Comparison of ENCODE assay signal across 1 cellular context in the genomic region with DNA sequence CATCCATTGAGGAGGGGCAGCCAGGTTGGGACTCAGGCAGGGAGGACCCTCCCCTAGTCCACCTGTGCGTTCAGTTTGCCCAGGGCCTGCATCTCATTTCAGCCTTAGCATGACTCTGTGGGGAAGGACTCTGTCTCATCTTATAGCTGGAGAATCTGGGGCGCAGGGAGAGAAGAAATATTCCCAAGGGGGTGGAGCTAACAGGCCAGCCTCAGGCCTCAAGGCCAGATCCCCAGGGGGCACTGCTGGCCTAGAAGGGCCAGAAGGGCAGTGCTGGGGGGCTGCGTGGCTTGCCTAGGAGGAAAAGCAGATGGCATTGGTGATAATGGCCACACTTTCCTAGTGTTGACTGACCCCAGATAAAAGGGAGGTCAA.
TF ChIP-seq lines count a peak whose summit lies in the region.

No MANE protein-coding gene starts in this region.

TF ChIP-seq in WTC11, 78 proteins besides CTCF, POLR2A, EP300 and RAD21 (continued from another document):
- TF ChIP-seq, protein P1, sequence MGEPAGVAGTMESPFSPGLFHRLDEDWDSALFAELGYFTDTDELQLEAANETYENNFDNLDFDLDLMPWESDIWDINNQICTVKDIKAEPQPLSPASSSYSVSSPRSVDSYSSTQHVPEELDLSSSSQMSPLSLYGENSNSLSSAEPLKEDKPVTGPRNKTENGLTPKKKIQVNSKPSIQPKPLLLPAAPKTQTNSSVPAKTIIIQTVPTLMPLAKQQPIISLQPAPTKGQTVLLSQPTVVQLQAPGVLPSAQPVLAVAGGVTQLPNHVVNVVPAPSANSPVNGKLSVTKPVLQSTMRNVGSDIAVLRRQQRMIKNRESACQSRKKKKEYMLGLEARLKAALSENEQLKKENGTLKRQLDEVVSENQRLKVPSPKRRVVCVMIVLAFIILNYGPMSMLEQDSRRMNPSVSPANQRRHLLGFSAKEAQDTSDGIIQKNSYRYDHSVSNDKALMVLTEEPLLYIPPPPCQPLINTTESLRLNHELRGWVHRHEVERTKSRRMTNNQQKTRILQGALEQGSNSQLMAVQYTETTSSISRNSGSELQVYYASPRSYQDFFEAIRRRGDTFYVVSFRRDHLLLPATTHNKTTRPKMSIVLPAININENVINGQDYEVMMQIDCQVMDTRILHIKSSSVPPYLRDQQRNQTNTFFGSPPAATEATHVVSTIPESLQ (CRISPR knock-in tag; IDR thresholded peaks at IDR 0.05) = no peak
- TF ChIP-seq ZNF317 (CRISPR knock-in tag; IDR thresholded peaks at IDR 0.05; ENCODE audit: borderline replicate concordance, low read depth) = no peak
- no peak for TF ChIP-seq NFATC4 (CRISPR knock-in tag; IDR thresholded peaks at IDR 0.05)
- TF ChIP-seq, protein P2, sequence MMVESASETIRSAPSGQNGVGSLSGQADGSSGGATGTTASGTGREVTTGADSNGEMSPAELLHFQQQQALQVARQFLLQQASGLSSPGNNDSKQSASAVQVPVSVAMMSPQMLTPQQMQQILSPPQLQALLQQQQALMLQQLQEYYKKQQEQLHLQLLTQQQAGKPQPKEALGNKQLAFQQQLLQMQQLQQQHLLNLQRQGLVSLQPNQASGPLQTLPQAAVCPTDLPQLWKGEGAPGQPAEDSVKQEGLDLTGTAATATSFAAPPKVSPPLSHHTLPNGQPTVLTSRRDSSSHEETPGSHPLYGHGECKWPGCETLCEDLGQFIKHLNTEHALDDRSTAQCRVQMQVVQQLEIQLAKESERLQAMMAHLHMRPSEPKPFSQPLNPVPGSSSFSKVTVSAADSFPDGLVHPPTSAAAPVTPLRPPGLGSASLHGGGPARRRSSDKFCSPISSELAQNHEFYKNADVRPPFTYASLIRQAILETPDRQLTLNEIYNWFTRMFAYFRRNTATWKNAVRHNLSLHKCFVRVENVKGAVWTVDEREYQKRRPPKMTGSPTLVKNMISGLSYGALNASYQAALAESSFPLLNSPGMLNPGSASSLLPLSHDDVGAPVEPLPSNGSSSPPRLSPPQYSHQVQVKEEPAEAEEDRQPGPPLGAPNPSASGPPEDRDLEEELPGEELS (CRISPR knock-in tag; IDR thresholded peaks at IDR 0.05) = no peak
- TF ChIP-seq, protein P3, sequence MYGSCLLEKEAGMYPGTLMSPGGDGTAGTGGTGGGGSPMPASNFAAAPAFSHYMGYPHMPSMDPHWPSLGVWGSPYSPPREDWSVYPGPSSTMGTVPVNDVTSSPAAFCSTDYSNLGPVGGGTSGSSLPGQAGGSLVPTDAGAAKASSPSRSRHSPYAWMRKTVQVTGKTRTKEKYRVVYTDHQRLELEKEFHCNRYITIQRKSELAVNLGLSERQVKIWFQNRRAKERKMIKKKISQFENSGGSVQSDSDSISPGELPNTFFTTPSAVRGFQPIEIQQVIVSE (CRISPR knock-in tag; IDR thresholded peaks at IDR 0.05; ENCODE audit: borderline replicate concordance) = no peak
- no peak for TF ChIP-seq JAZF1 (CRISPR knock-in tag; IDR thresholded peaks at IDR 0.05)
